Comparison of ENCODE assay signal across 8 cellular contexts in the genomic region with DNA sequence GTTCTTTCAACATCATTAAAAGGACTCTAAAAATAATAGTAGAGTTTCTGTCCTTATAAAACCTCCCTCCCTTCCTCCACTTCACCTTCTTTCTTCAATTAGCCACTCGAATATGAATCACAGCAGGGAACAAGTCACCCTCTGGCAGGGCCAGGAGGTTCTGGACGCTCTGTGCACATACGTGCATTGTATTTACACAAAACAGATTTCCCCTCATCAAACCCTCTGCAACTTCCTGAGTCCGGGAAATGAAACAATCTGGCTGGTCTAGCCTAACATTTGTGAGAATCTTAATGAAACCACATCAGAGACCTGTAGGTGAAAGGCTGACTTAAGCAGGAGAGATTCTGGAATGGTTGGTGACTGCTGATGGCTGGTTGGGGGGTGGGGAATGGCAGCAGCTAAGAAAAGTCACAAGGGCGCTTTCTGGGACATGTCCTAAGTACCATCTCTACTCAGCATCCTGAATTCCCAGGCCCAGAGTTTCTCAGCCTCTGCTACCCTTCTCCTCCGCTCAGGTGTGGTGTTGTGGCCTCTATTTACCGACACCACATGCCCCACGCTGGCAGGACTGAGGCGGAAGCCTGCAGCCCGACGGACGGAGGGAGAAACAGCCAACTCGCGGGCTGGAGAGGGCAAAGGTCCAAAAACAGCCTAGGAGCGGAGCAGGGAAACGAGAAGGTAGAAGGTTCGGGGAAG. TPM values are rescaled to one million over a fixed set of nuclear protein-coding genes. Genes with fewer than 3 reads are reported as not detected.
DNase-seq lines count a peak whose midpoint lies in the region; ATAC-seq, FAIRE-seq and TF ChIP-seq lines count a peak whose summit lies in the region.

No MANE protein-coding gene starts in this region.

- H2AFZ ChIP-seq in PC-3 (ENCODE audit: low read length), result peak overlapping the region; percentile 84

- H3K9me3 Mint-ChIP-seq in mesothelial cell of epicardium, result peaks cover 4% of the 10 kb centered on the region

- no peaks in the 10 kb centered on the region for H3F3A ChIP-seq in PC-3 (ENCODE audit: low read length, unreplicated experiment)

- BruUV-seq in PC-3 (replicated peaks; lab: Mats Ljungman, UMichigan), result TSS peak; percentile 42

- FAIRE-seq in GM19239 (lab: Jason Lieb, UNC), result peak; percentile 77
- no peak for FAIRE-seq in urothelium cell line (lab: Jason Lieb, UNC)

- H3K27ac Mint-ChIP-seq in mesothelial cell of epicardium, result peak overlapping the region; percentile 31

- DNase-seq in GM19239 (ENCODE audit: insufficient read length, low spot score) (no peak), PC-3 (peak; percentile 55), dorsolateral prefrontal cortex (peak in 2 of 10 donors; percentile 47 to 50), mesothelial cell of epicardium (ENCODE audit: low spot score in 2 of 2, unreplicated experiment in 2 of 2) (no peak), urothelium cell line (ENCODE audit: low spot score) (peak; percentile 1), NCI-H345 (lab: John Stamatoyannopoulos, UW) (no peak), pons (ENCODE audit: low spot score) (no peak)

- peaks cover 15% of the 10 kb centered on the region for H3K4me1 Mint-ChIP-seq in mesothelial cell of epicardium

- H3K9ac ChIP-seq in PC-3 (ENCODE audit: low read length), result peak overlapping the region; percentile 77

- no peak for TF ChIP-seq CTCF in PC-3 (conservative IDR thresholded peaks at IDR 0.05; ENCODE audit: low read depth, low read length)
- TF ChIP-seq CTCF in dorsolateral prefrontal cortex (IDR thresholded peaks at IDR 0.05 in 54 of 56, conservative IDR thresholded peaks at IDR 0.05 in 2 of 56; ENCODE audit: low read depth in 1 of 56, partially characterized antibody in 56 of 56), result no peak
- no peak for TF ChIP-seq CTCF in mesothelial cell of epicardium (IDR thresholded peaks at IDR 0.05; ENCODE audit: unreplicated experiment)

- peak overlapping the region; percentile 84 for H3K4me3 Mint-ChIP-seq in mesothelial cell of epicardium

- H4K20me1 ChIP-seq in PC-3 (ENCODE audit: low read length), result no peaks in the 10 kb centered on the region

- POLR2A ChIA-PET in PC-3 (lab: Charles Lee; ENCODE audit: unreplicated experiment), result no interaction called here

- no peaks in the 10 kb centered on the region for H3K9me2 ChIP-seq in PC-3 (replicated peaks; ENCODE audit: low read length)

- intact Hi-C loops in PC-3 (cut with micrococcal nuclease), result loop anchor here (5.0 kb wide), 1 partner anchor 65 kb away; the partner anchor contains the start of gene UTP14A
- intact Hi-C loops in dorsolateral prefrontal cortex (cut with DNase I), result loop anchor here in 1 of 2 donors (10.0 kb wide), 2 partner anchors 62 to 78 kb away; partner anchors contain the start of gene UTP14A

- H3K27me3 ChIP-seq in PC-3 (ENCODE audit: low read length) (no peaks in the 10 kb centered on the region), dorsolateral prefrontal cortex (peaks cover 0 to 31% (median 0%) of the 10 kb centered on the region in 45 donors)

- H3K36me3 ChIP-seq in PC-3 (ENCODE audit: low read depth, low read length), result peaks cover 7% of the 10 kb centered on the region; the same call in 1 of the 2 replicates

- no peaks in the 10 kb centered on the region for H3K9me3 ChIP-seq in PC-3 (ENCODE audit: low read length)

- peak overlapping the region; percentile 40 for H3K27ac ChIP-seq in PC-3 (ENCODE audit: low read length)
- peak overlapping the region in 53 of 59 donors; percentile 0 to 97 (median 72) for H3K27ac ChIP-seq in dorsolateral prefrontal cortex

- H3K4me3 ChIP-seq in PC-3 (ENCODE audit: low read length) (peak overlapping the region; percentile 77), dorsolateral prefrontal cortex (peak overlapping the region; percentile 34 to 80 (median 69))

- CTCF ChIA-PET in PC-3 (lab: Charles Lee), result no interaction called here

- peaks cover 44% of the 10 kb centered on the region for H3K79me2 ChIP-seq in PC-3 (ENCODE audit: low read length)

- peak; percentile 49 for ATAC-seq in PC-3
- no peak for ATAC-seq in HG03095 (IDR thresholded peaks at IDR 0.05; ENCODE audit: unreplicated experiment)

- H3K4me1 ChIP-seq in PC-3 (ENCODE audit: insufficient read depth, low read length), result peaks cover 26% of the 10 kb centered on the region

- peak overlapping the region; percentile 85 for H3K4me2 ChIP-seq in PC-3 (ENCODE audit: low read length)

- H3K27me3 Mint-ChIP-seq in mesothelial cell of epicardium (ENCODE audit: low read depth), result peaks cover 7% of the 10 kb centered on the region

- no peaks in the 10 kb centered on the region for H3K36me3 Mint-ChIP-seq in mesothelial cell of epicardium

RNA-seq across cellular contexts. Expression of gene ZDHHC9, which starts 1.0 kb away (rescaled TPM):
- total RNA-seq in PC-3 (2014; rRNA removed), result 29.0 and 30.5 TPM in 2 replicates
- total RNA-seq in dorsolateral prefrontal cortex, result 100 to 1,000 TPM in 8 of 120 experiments, 10 to 100 TPM in 112; 24.3 to 185 (median 54.5) TPM
- total RNA-seq in mesothelial cell of epicardium, result 30.2 to 33.1 TPM (median 32.2 TPM) in 3 replicates

Comparison
In these comparisons a context has a peak if more than half of its experiments do, and no peak if none do; other contexts are left out.
1. DNase-seq: peak in PC-3 (single experiment) and urothelium cell line (single experiment); none in GM19239 (single experiment), mesothelial cell of epicardium (0 of 2), NCI-H345 (single experiment) and pons (single experiment).